ENCODE assay signal across 8 cellular contexts in genomic region chr4:127965062-127965802, GRCh38. TPM values are rescaled to one million over a fixed set of nuclear protein-coding genes. Genes with fewer than 3 reads are reported as not detected.
DNase-seq lines count a peak whose midpoint lies in the region; TF ChIP-seq lines count a peak whose summit lies in the region.

TSS of gene ABHD18 (plus strand) at chr4:127965406. CDS start at chr4:127982956, 17,550 bp downstream.
A gene with protein sequence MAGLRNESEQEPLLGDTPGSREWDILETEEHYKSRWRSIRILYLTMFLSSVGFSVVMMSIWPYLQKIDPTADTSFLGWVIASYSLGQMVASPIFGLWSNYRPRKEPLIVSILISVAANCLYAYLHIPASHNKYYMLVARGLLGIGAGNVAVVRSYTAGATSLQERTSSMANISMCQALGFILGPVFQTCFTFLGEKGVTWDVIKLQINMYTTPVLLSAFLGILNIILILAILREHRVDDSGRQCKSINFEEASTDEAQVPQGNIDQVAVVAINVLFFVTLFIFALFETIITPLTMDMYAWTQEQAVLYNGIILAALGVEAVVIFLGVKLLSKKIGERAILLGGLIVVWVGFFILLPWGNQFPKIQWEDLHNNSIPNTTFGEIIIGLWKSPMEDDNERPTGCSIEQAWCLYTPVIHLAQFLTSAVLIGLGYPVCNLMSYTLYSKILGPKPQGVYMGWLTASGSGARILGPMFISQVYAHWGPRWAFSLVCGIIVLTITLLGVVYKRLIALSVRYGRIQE (minus strand): TSS chr4:127965173. CDS start chr4:127965133, 40 bp downstream.

- H3K9me3 Mint-ChIP-seq in nephron = no peaks in the 10 kb centered on the region
- no peaks in the 10 kb centered on the region for H3K9me3 Mint-ChIP-seq in stimulated activated naive CD8-positive, alpha-beta T cell treated with anti-CD3 and anti-CD28 coated beads, Interleukin-15, Interleukin-2, amounts not matched to agents 100 ng/mL and 50 ng/mL, for 24 hours

- peak within 1 kb of the TSS; percentile 90 to 98 (median 97) for H3K4me3 Mint-ChIP-seq in nephron
- peak within 1 kb of the TSS; percentile 89 for H3K4me3 Mint-ChIP-seq in stimulated activated naive CD8-positive, alpha-beta T cell treated with anti-CD3 and anti-CD28 coated beads, Interleukin-15, Interleukin-2, amounts not matched to agents 100 ng/mL and 50 ng/mL, for 24 hours

- DNase-seq in GDM1 (lab: John Stamatoyannopoulos, UW) (peak; percentile 100), HAP-1 (ENCODE audit: low spot score in 2 of 2) (peak; percentile 97 to 99), MG63 (peak; percentile 95), SHP77 treated with DMSO at 0.1 percent for 48 hours (lab: John Stamatoyannopoulos, UW) (peak; percentile 70), fibroblast of pulmonary artery (ENCODE audit: low read depth) (peak; percentile 100)
- DNase-seq in activated effector memory CD4-positive, alpha-beta T cell treated with anti-CD3 and anti-CD28 coated beads, Interleukin-2, amount 50 U/mL, for 16 hours = peak; percentile 100

- H3K9me3 ChIP-seq in HAP-1 = no peaks in the 10 kb centered on the region; the same call in 1 of the 2 replicates
- H3K9me3 ChIP-seq in MG63 = no peaks in the 10 kb centered on the region

- H3K36me3 Mint-ChIP-seq in nephron (ENCODE audit: low read depth) = peaks cover 12% of the 10 kb centered on the region
- peaks cover 28% of the 10 kb centered on the region for H3K36me3 Mint-ChIP-seq in stimulated activated naive CD8-positive, alpha-beta T cell treated with anti-CD3 and anti-CD28 coated beads, Interleukin-15, Interleukin-2, amounts not matched to agents 100 ng/mL and 50 ng/mL, for 24 hours (ENCODE audit: low read depth)

- H3K4me1 ChIP-seq in HAP-1 = peaks cover 7% of the 10 kb centered on the region

- in situ Hi-C loops in HAP-1 (cut with MboI; ENCODE audit: low sequenced_read_pairs) = no loop called here

- no peaks in the 10 kb centered on the region for H3K27me3 Mint-ChIP-seq in nephron (ENCODE audit: low read depth)
- no peaks in the 10 kb centered on the region for H3K27me3 Mint-ChIP-seq in stimulated activated naive CD8-positive, alpha-beta T cell treated with anti-CD3 and anti-CD28 coated beads, Interleukin-15, Interleukin-2, amounts not matched to agents 100 ng/mL and 50 ng/mL, for 24 hours

- H3K4me1 Mint-ChIP-seq in nephron = peaks cover 12% of the 10 kb centered on the region
- peaks cover 44% of the 10 kb centered on the region for H3K4me1 Mint-ChIP-seq in stimulated activated naive CD8-positive, alpha-beta T cell treated with anti-CD3 and anti-CD28 coated beads, Interleukin-15, Interleukin-2, amounts not matched to agents 100 ng/mL and 50 ng/mL, for 24 hours (ENCODE audit: low read depth)

- no peaks in the 10 kb centered on the region for H3K27me3 ChIP-seq in HAP-1 (ENCODE audit: low read depth)
- H3K27me3 ChIP-seq in MG63 = no peaks in the 10 kb centered on the region

- TF ChIP-seq CTCF in fibroblast of pulmonary artery (IDR thresholded peaks at IDR 0.05; ENCODE audit: low read length, missing control alignments) (peak; percentile 45), nephron (IDR thresholded peaks at IDR 0.05; ENCODE audit: unreplicated experiment in 3 of 3) (peak; percentile 35 to 52 (median 47))

- peaks cover 8% of the 10 kb centered on the region for H3K36me3 ChIP-seq in HAP-1 (replicated peaks)
- H3K36me3 ChIP-seq in MG63 = no peaks in the 10 kb centered on the region

- H3K27ac Mint-ChIP-seq in nephron = peak within 1 kb of the TSS; percentile 93 to 96 (median 96)
- H3K27ac Mint-ChIP-seq in stimulated activated naive CD8-positive, alpha-beta T cell treated with anti-CD3 and anti-CD28 coated beads, Interleukin-15, Interleukin-2, amounts not matched to agents 100 ng/mL and 50 ng/mL, for 24 hours = peak within 1 kb of the TSS; percentile 92

- H3K4me3 ChIP-seq in HAP-1 (peak within 1 kb of the TSS; percentile 95), MG63 (peak within 1 kb of the TSS; percentile 78), fibroblast of pulmonary artery (replicated peaks; ENCODE audit: low read depth, low read length) (peak within 1 kb of the TSS; percentile 82)

RNA-seq across cellular contexts. Expression of gene ABHD18, which starts in this region (rescaled TPM):
- total RNA-seq in MG63 (2014; rRNA removed; shearing (Covaris generic); ENCODE audit: low replicate concordance) = 2.9 and 3.6 TPM in 2 replicates

RNA-seq across cellular contexts. Expression of the second gene that starts in this region (rescaled TPM):
- 6.6 and 11.8 TPM in 2 replicates for total RNA-seq in MG63 (2014; rRNA removed; shearing (Covaris generic); ENCODE audit: low replicate concordance)

Comparison
In these comparisons a context has a peak if more than half of its experiments do, and no peak if none do; other contexts are left out.
1. Peak in every context shown above with its lines: DNase-seq and H3K4me3 ChIP-seq.